8 cellular contexts compared by ENCODE assay signal in the genomic region with DNA sequence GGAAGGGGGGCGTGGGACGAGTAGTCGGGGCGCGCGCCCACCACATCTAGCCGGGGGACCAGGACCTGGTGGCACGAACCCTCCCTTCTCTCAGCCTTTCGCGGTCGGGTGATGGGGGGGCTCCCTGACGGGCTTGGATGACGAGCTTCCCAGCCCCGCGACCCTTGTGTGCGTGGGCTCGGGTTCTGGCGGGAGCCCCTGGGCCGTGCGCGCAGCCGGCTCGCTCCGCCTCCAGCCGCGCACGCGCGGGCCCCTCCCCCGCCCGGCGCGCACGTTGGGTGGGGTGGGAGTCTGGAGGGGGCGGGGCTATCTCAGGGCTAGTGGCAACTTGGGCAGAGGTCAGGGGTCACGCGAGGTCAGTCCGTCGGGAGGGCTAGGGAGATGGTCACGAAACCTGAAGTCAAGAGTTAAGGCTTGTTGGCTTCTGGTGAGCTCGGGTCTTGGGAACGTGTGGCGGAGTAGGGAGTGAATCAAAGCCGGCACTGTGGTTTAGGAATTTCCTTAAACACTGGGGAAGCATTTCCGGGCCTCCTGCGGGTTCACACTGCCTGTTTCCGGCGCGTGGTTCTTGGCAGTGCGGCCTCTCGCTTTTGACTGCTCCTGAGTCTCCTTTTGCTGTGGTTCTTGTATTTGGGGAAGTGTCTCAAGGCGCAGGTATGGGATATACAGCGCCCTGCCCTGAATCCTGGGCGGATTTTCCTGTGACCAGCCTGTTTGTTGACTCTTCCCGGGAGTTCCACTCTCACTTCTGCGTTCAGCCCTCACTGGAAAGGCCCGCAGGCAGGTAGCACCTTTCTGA. TPM values are rescaled to one million over a fixed set of nuclear protein-coding genes. Genes with fewer than 3 reads are reported as not detected.
DNase-seq lines count a peak whose midpoint lies in the region; ATAC-seq, FAIRE-seq and TF ChIP-seq lines count a peak whose summit lies in the region.

SRCAP (plus strand) TSS at position 356 of the 799 bp plus-strand sequence. CDS start 1,654 bp downstream, outside the sequence.

- H3K9ac ChIP-seq in HepG2 (ENCODE audit: insufficient read depth, low read depth, low read length): peak within 1 kb of the TSS; percentile 99

- peak; percentile 29; the same call in 1 of the 2 replicates for TF ChIP-seq RAD21 in HepG2 (CRISPR knock-in tag; IDR thresholded peaks at IDR 0.05)

- no peak for TF ChIP-seq CTCF in BJ (IDR thresholded peaks at IDR 0.05; ENCODE audit: insufficient read depth, low read depth, low read length)
- TF ChIP-seq CTCF in HepG2 (CRISPR knock-in tag; IDR thresholded peaks at IDR 0.05): peak; percentile 4; the same call in 1 of the 2 replicates

- intact Hi-C loops in HepG2 (cut with micrococcal nuclease; ENCODE audit: unreplicated experiment): loop anchor here (1.0 to 10.0 kb wide), 4 partner anchors 41 to 226 kb away; partner anchors contain the start of genes FBRS, FBXL19, PHKG2 and ZNF768

- WGBS in HepG2 (ENCODE audit: low lambda C conversion rate): 3% methylated on average over 38 of the region's 57 CpGs

- no peak within 1 kb of the TSS for H2AFZ ChIP-seq in HepG2 (ENCODE audit: low read length)

- DNase-seq in BJ (ENCODE audit: low read depth) (no peak), GM19239 (ENCODE audit: insufficient read length, low spot score) (peak; percentile 82), NCI-H69 (lab: John Stamatoyannopoulos, UW) (peak; percentile 94), dermis blood vessel endothelial cell (peak; percentile 86), HepG2 (ENCODE audit: low spot score) (peak; percentile 83)
- peak; percentile 89 to 91 for DNase-seq in activated CD4-positive, alpha-beta T cell treated with anti-CD3 and anti-CD28 coated beads, Interleukin-2, amount 50 U/mL, for 48 hours
- DNase-seq in stimulated activated CD4-positive, alpha-beta T cell treated with anti-CD3 and anti-CD28 coated beads, Interleukin-2, amount 100 ng/mL, for 4 hours (ENCODE audit: low read depth): peak; percentile 83

- FAIRE-seq in GM19239 (lab: Jason Lieb, UNC): peak; percentile 33
- FAIRE-seq in HepG2 (lab: Jason Lieb, UNC): no peak

- H3K4me3 ChIP-seq in BJ (ENCODE audit: low read depth, low read length): peak within 1 kb of the TSS; percentile 91
- peak within 1 kb of the TSS; percentile 75 to 96 (median 93) for H3K4me3 ChIP-seq in HepG2 (replicated peaks in 1 of 3; ENCODE audit: insufficient read depth in 1 of 3, low read depth in 2 of 3, low read length in 3 of 3)

- in situ Hi-C loops in HepG2 (cut with HindIII; ENCODE audit: extremely low pct_ligation_motif_present, low pct_unique_long_range_greater_than_20kb): no loop called here

- H3K27me3 ChIP-seq in BJ (ENCODE audit: control insufficient read depth, insufficient read depth, low read length): no peaks in the 10 kb centered on the region
- no peaks in the 10 kb centered on the region for H3K27me3 ChIP-seq in HepG2 (ENCODE audit: control insufficient read depth in 1 of 2, insufficient read depth in 2 of 2, low read length in 2 of 2)

- H3K4me1 ChIP-seq in HepG2 (ENCODE audit: insufficient read depth, low read length): peaks cover 26% of the 10 kb centered on the region

- ATAC-seq in HG03457 (IDR thresholded peaks at IDR 0.05; ENCODE audit: unreplicated experiment) (peak; percentile 17), HepG2 (peak; percentile 58)

- CTCF ChIA-PET in BJ (lab: Yijun Ruan, JAX) (interaction anchor here (0.7 kb wide), 1 partner anchor 47 kb away, joined by 3 read pairs; no protein-coding TSS in a partner anchor), HepG2 (lab: Yijun Ruan, JAX; ENCODE audit: low intra/inter-chr PET ratio, low total read pairs) (no interaction called here)

- peak within 1 kb of the TSS; percentile 99 for H3K27ac ChIP-seq in HepG2 (ENCODE audit: extremely low read length, insufficient read depth, low read length)

- 0 out of 4 replicates have a peak, but pooled peaks have one; percentile 10 to 41 for TF ChIP-seq EP300 in HepG2 (IDR thresholded peaks at IDR 0.05; ENCODE audit: low read depth in 2 of 2, low read length in 2 of 2)
- no peak; the same call in 1 of the 2 replicates for TF ChIP-seq EP300 in HepG2 (CRISPR knock-in tag; IDR thresholded peaks at IDR 0.05; ENCODE audit: borderline replicate concordance)

- BruUV-seq in HepG2 (replicated peaks; lab: Mats Ljungman, UMichigan): TSS peak; percentile 57

- POLR2A ChIA-PET in BJ (lab: Charles Lee) (interaction anchor here (0.6 kb wide), 1 partner anchor 9 kb away, joined by 3 read pairs; no protein-coding TSS in a partner anchor), HepG2 (lab: Yijun Ruan, JAX) (interaction anchor here (0.8 to 1.6 kb wide), 4 partner anchors 40 to 197 kb away, joined by 3 to 10 read pairs (median 5); partner anchors contain the start of genes CTF1, FBRS and PHKG2)

- H3K9me3 ChIP-seq in HepG2 (ENCODE audit: low read length): no peaks in the 10 kb centered on the region

- H4K20me1 ChIP-seq in HepG2 (ENCODE audit: insufficient read depth, low read length): peaks cover 16% of the 10 kb centered on the region; the same call in 1 of the 2 replicates

- H3K79me2 ChIP-seq in HepG2 (ENCODE audit: insufficient read depth, low read length): peaks cover 31% of the 10 kb centered on the region

- peak within 1 kb of the TSS; percentile 92 for H3K4me2 ChIP-seq in HepG2 (ENCODE audit: low read depth, low read length)

- H3K36me3 ChIP-seq in BJ (ENCODE audit: control insufficient read depth, insufficient read depth, low read length): peaks cover 15% of the 10 kb centered on the region
- peaks cover 9 to 37% of the 10 kb centered on the region in 2 experiments for H3K36me3 ChIP-seq in HepG2 (replicated peaks in 1 of 2; ENCODE audit: control insufficient read depth in 1 of 2, insufficient read depth in 2 of 2, low read length in 2 of 2)

- TF ChIP-seq POLR2A in HepG2 (IDR thresholded peaks at IDR 0.05; ENCODE audit: insufficient read depth in 1 of 2, low read depth in 2 of 2, low read length in 2 of 2): peak; percentile 65 to 84; a peak in 3 of 4 replicates

TF ChIP-seq in HepG2, 621 proteins besides CTCF, POLR2A, EP300 and RAD21 (continues in another document):
- TF ChIP-seq ZSCAN30 (CRISPR knock-in tag; IDR thresholded peaks at IDR 0.05) (no peak), ZNF430 (CRISPR knock-in tag; IDR thresholded peaks at IDR 0.05) (no peak; the same call in none of the 2 replicates), TRIM24 (CRISPR knock-in tag; IDR thresholded peaks at IDR 0.05) (0 out of 2 replicates have a peak, but pooled peaks have one; percentile 30), MAF1 (CRISPR knock-in tag; IDR thresholded peaks at IDR 0.05; ENCODE audit: borderline replicate concordance) (peak; percentile 68; the same call in 1 of the 2 replicates), ZNF232 (CRISPR knock-in tag; IDR thresholded peaks at IDR 0.05; ENCODE audit: borderline replicate concordance) (peak; percentile 85; the same call in 1 of the 2 replicates), MYC (CRISPR knock-in tag; IDR thresholded peaks at IDR 0.05; ENCODE audit: borderline replicate concordance) (no peak; the same call in none of the 2 replicates), ZNF446 (CRISPR knock-in tag; IDR thresholded peaks at IDR 0.05) (no peak)
- TF ChIP-seq, protein P1, sequence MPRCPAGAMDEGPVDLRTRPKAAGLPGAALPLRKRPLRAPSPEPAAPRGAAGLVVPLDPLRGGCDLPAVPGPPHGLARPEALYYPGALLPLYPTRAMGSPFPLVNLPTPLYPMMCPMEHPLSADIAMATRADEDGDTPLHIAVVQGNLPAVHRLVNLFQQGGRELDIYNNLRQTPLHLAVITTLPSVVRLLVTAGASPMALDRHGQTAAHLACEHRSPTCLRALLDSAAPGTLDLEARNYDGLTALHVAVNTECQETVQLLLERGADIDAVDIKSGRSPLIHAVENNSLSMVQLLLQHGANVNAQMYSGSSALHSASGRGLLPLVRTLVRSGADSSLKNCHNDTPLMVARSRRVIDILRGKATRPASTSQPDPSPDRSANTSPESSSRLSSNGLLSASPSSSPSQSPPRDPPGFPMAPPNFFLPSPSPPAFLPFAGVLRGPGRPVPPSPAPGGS (CRISPR knock-in tag; IDR thresholded peaks at IDR 0.05): peak; percentile 14; the same call in 1 of the 2 replicates

RNA-seq across cellular contexts. Expression of gene SRCAP, which starts in this region (rescaled TPM):
- polyA plus RNA-seq in BJ (2011; rRNA removed): 3.2 and 4.4 TPM in 2 replicates
- polyA minus RNA-seq in BJ (2011; rRNA and poly(A)+ RNA removed): 11.4 and 23.2 TPM in 2 replicates
- 44.1 and 69.1 TPM in 2 replicates for total RNA-seq in dermis blood vessel endothelial cell
- 9.0 and 27.8 TPM in 2 replicates for total RNA-seq in HepG2 (2016; rRNA removed; fragmentation: Illumina TruSeq; extraction: Trizol)
- 13.8 and 14.2 TPM in 2 replicates for total RNA-seq in HepG2 (2016; cell fraction: cytosol; rRNA removed; fragmentation: Illumina TruSeq; extraction: Trizol; ENCODE audit: low read depth)
- total RNA-seq in HepG2 (2016; cell fraction: insoluble cytoplasmic fraction; rRNA removed; fragmentation: Illumina TruSeq; extraction: Trizol): 9.7 and 19.4 TPM in 2 replicates
- total RNA-seq in HepG2 (2016; cell fraction: membrane; rRNA removed; fragmentation: Illumina TruSeq; extraction: Trizol): 6.2 and 6.3 TPM in 2 replicates
- total RNA-seq in HepG2 (2016; cell fraction: nucleus; rRNA removed; fragmentation: Illumina TruSeq; extraction: Trizol): 19.4 and 23.7 TPM in 2 replicates
- 4.9 TPM in 2 replicates for polyA plus RNA-seq in HepG2 (2011; rRNA removed)
- 0.72 and 0.78 TPM in 2 replicates for polyA plus RNA-seq in HepG2 (2011; cell fraction: cytosol; rRNA removed)
- polyA plus RNA-seq in HepG2 (2011; cell fraction: nucleus; rRNA removed): 29.7 and 43.5 TPM in 2 replicates
- 14.4 and 16.2 TPM in 2 replicates for polyA plus RNA-seq in HepG2 (2012)
- 0.08 and 0.18 TPM in 2 replicates for polyA plus RNA-seq in HepG2 (2016; cell fraction: cytosol; fragmentation: Illumina TruSeq; extraction: Trizol; ENCODE audit: low read depth)
- polyA plus RNA-seq in HepG2 (2016; cell fraction: insoluble cytoplasmic fraction; fragmentation: Illumina TruSeq; extraction: Trizol; ENCODE audit: low read depth): 4.1 and 8.0 TPM in 2 replicates
- 0.25 and 0.49 TPM in 2 replicates for polyA plus RNA-seq in HepG2 (2016; cell fraction: membrane; fragmentation: Illumina TruSeq; extraction: Trizol; ENCODE audit: low read depth)
- polyA plus RNA-seq in HepG2 (2016; cell fraction: nucleus; fragmentation: Illumina TruSeq; extraction: Trizol; ENCODE audit: insufficient read depth, low read depth): 43.3 and 55.9 TPM in 2 replicates
- 32.0 and 40.1 TPM in 2 replicates for polyA minus RNA-seq in HepG2 (2011; rRNA and poly(A)+ RNA removed; ENCODE audit: low replicate concordance)
- polyA minus RNA-seq in HepG2 (2011; cell fraction: cytosol; rRNA and poly(A)+ RNA removed): 12.0 and 13.6 TPM in 2 replicates
- 24.1 and 38.5 TPM in 2 replicates for polyA minus RNA-seq in HepG2 (2011; cell fraction: nucleus; rRNA and poly(A)+ RNA removed)
